ENCODE assay signal across 35 cellular contexts in genomic region chr6:98841114-98841513, GRCh38. TPM values are rescaled to one million over a fixed set of nuclear protein-coding genes. Genes with fewer than 3 reads are reported as not detected.
"Had no signal": no experiment of that assay in that cellular context is flagged by ENCODE, and none has a peak within 500 bp of the region (broad histone marks: within the 10 kb centered on the region; RNA-seq: fewer than 3 reads in every experiment).

No MANE protein-coding gene starts in this region.

- H3K9me3 Mint-ChIP-seq: activated T-cell treated with anti-CD3 and anti-CD28 coated beads, Interleukin-2, amount 50 U/mL, for 72 hours; central memory CD8-positive, alpha-beta T cell; natural killer cell; stimulated activated memory B cell treated with anti-CD40 and anti-IgM and Interleukin-4, amounts not matched to agents 10 μg/mL and 1 μg/mL and 100 μg/mL, for 72 hours; stimulated activated naive CD8-positive, alpha-beta T cell treated with anti-CD3 and anti-CD28 coated beads, Interleukin-15, amount 100 ng/mL, for 72 hours had no signal

- H3K9me3 ChIP-seq: ascending aorta, breast epithelium, gastrocnemius medialis, lower lobe of right lung, ovary, sigmoid colon, thyroid gland, upper lobe of left lung, vagina had no signal

- DNase-seq: activated CD4-positive, alpha-beta T cell treated with anti-CD3 and anti-CD28 coated beads for 4 hours; activated CD4-positive, alpha-beta T cell treated with anti-CD3 and anti-CD28 coated beads, Interleukin-2, amount 50 U/mL, for 4 hours; activated naive CD4-positive, alpha-beta T cell treated with Interleukin-2 at 50 U/mL for 16 hours; activated T-cell treated with anti-CD3 and anti-CD28 coated beads for 4 hours; activated T-cell treated with anti-CD3 and anti-CD28 coated beads, Interleukin-2, amount 50 U/mL, for 72 hours; dermis blood vessel endothelial cell; effector CD8-positive, alpha-beta T cell; erythroblast; gastrocnemius medialis; immature natural killer cell; lower lobe of right lung; mesenchymal stem cell; natural killer cell; ovary; sigmoid colon; small intestine; stimulated activated CD4-positive, alpha-beta T cell treated with anti-CD3 and anti-CD28 coated beads, Interleukin-4, amount 100 ng/mL, for 4 hours; stimulated activated CD8-positive, alpha-beta memory T cell treated with anti-CD3 and anti-CD28 coated beads, Interleukin-4, amount 100 ng/mL, for 48 hours; stimulated activated naive CD8-positive, alpha-beta T cell treated with anti-CD3 and anti-CD28 coated beads, Interleukin-15, amount 100 ng/mL, for 72 hours; substantia nigra; thyroid gland; upper lobe of left lung had no signal

- H3K4me3 ChIP-seq: ascending aorta, breast epithelium, gastrocnemius medialis, hepatocyte, lower lobe of right lung, ovary, sigmoid colon, thyroid gland, upper lobe of left lung, vagina had no signal

- ATAC-seq: activated T-cell treated with anti-CD3 and anti-CD28 coated beads, Interleukin-2, amount 50 U/mL, for 72 hours; gastrocnemius medialis; lower lobe of right lung; natural killer cell; stimulated activated memory B cell treated with anti-CD40 and anti-IgM and Interleukin-4, amounts not matched to agents 10 μg/mL and 1 μg/mL and 100 μg/mL, for 72 hours; stimulated activated naive CD8-positive, alpha-beta T cell treated with anti-CD3 and anti-CD28 coated beads, Interleukin-15, amount 100 ng/mL, for 72 hours had no signal

- H3K36me3 Mint-ChIP-seq: activated naive CD8-positive, alpha-beta T cell; stimulated activated memory B cell treated with anti-CD40 and anti-IgM and Interleukin-4, amounts not matched to agents 10 μg/mL and 1 μg/mL and 100 μg/mL, for 72 hours had no signal

- H3K36me3 ChIP-seq: ascending aorta, breast epithelium, gastrocnemius medialis, lower lobe of right lung, ovary, sigmoid colon, thyroid gland, upper lobe of left lung, vagina had no signal

- H3K27ac Mint-ChIP-seq: activated naive CD8-positive, alpha-beta T cell; activated T-cell treated with anti-CD3 and anti-CD28 coated beads, Interleukin-2, amount 50 U/mL, for 72 hours; immature natural killer cell; natural killer cell; progenitor cell of endocrine pancreas; stimulated activated memory B cell treated with anti-CD40 and anti-IgM and Interleukin-4, amounts not matched to agents 10 μg/mL and 1 μg/mL and 100 μg/mL, for 72 hours; stimulated activated naive CD8-positive, alpha-beta T cell treated with anti-CD3 and anti-CD28 coated beads, Interleukin-15, amount 100 ng/mL, for 72 hours had no signal

- H3K27ac ChIP-seq: ascending aorta, breast epithelium, gastrocnemius medialis, hepatocyte, lower lobe of right lung, ovary, sigmoid colon, thyroid gland, upper lobe of left lung, vagina, VCaP had no signal

- H3K4me3 Mint-ChIP-seq: activated naive CD8-positive, alpha-beta T cell; activated T-cell treated with anti-CD3 and anti-CD28 coated beads, Interleukin-2, amount 50 U/mL, for 72 hours; central memory CD8-positive, alpha-beta T cell; immature natural killer cell; natural killer cell; stimulated activated memory B cell treated with anti-CD40 and anti-IgM and Interleukin-4, amounts not matched to agents 10 μg/mL and 1 μg/mL and 100 μg/mL, for 72 hours; stimulated activated naive CD8-positive, alpha-beta T cell treated with anti-CD3 and anti-CD28 coated beads, Interleukin-15, amount 100 ng/mL, for 72 hours had no signal

RNA-seq across cellular contexts. Expression of gene POU3F2, which starts 6.7 kb away (rescaled TPM):
- total RNA-seq: activated T-cell treated with anti-CD3 and anti-CD28 coated beads, Interleukin-2, amount 50 U/mL, for 72 hours; ascending aorta; breast epithelium; dermis blood vessel endothelial cell; kidney epithelial cell; lower lobe of right lung; natural killer cell; ovary; renal cortical epithelial cell; sigmoid colon; T-helper 1 cell treated with Interleukin-12 subunit alpha and Interleukin-12 subunit beta and Interleukin-4 antibody, amounts not matched to agents 30 ng/mL and 1 ng/mL, for 36 hours; thyroid gland; upper lobe of left lung; vagina had no signal
- polyA plus RNA-seq: adipose tissue, hepatocyte, immature natural killer cell, sigmoid colon, small intestine had no signal
